33 cellular contexts compared by ENCODE assay signal in the genomic region with DNA sequence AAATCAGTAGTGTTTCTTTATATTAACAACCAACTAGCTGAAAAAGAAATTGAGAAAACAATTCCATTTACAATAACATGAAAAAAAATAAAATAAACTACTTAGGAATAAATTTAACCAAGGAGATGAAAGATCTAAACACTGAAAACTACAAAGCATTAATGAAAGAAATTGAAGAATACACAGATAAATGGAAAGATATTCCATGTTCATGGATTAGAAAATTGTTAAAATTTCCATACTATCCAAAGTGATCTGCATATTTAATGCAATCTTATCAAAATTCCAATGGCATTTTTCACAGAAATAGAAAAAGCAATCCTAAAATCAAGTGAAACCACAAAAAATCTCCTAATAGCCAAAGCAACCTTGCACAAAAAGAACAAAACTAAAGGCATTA.
"Had no signal": no experiment of that assay in that cellular context is flagged by ENCODE, and none has a peak within 500 bp of the region (broad histone marks: within the 10 kb centered on the region; RNA-seq: fewer than 3 reads in every experiment).

No MANE protein-coding gene starts in this region.

- H3K27ac Mint-ChIP-seq: activated CD4-positive, alpha-beta memory T cell treated with anti-CD3 and anti-CD28 coated beads, Interleukin-2, amount 10 ng/mL, durations not matched to agents 7 days and 5 days; activated CD4-positive, alpha-beta T cell treated with anti-CD3 and anti-CD28 coated beads for 36 hours; activated CD4-positive, alpha-beta T cell treated with anti-CD3 and anti-CD28 coated beads, Interleukin-2, amount 10 ng/mL, durations not matched to agents 7 days and 5 days; activated naive CD4-positive, alpha-beta T cell treated with anti-CD3 and anti-CD28 coated beads, Interleukin-2, amount 10 ng/mL, durations not matched to agents 7 days and 5 days; activated naive CD4-positive, alpha-beta T cell treated with anti-CD3 and anti-CD28 coated beads, Interleukin-2, amount 50 U/mL, for 72 hours; activated naive CD8-positive, alpha-beta T cell treated with anti-CD3 and anti-CD28 coated beads, Interleukin-2, amount 10 ng/mL, durations not matched to agents 7 days and 5 days; activated T-cell treated with anti-CD3 and anti-CD28 coated beads, Interleukin-2, amount 50 U/mL, for 24 hours; activated T-cell treated with anti-CD3 and anti-CD28 coated beads, Interleukin-2, amount 50 U/mL, for 72 hours; brain; effector memory CD8-positive, alpha-beta T cell; T-helper 17 cell; T-helper 2 cell treated with Interferon-gamma antibody and Interleukin-4, amounts not matched to agents 5 μg/mL and 100 μg/mL, for 36 hours had no signal

- H3K9me3 ChIP-seq: ascending aorta, breast epithelium, esophagus muscularis mucosa had no signal

- H3K4me1 Mint-ChIP-seq: activated CD4-positive, alpha-beta memory T cell treated with anti-CD3 and anti-CD28 coated beads, Interleukin-2, amount 10 ng/mL, durations not matched to agents 7 days and 5 days; activated CD4-positive, alpha-beta T cell treated with anti-CD3 and anti-CD28 coated beads for 36 hours; activated CD4-positive, alpha-beta T cell treated with anti-CD3 and anti-CD28 coated beads, Interleukin-2, amount 10 ng/mL, durations not matched to agents 7 days and 5 days; activated naive CD4-positive, alpha-beta T cell treated with anti-CD3 and anti-CD28 coated beads, Interleukin-2, amount 10 ng/mL, durations not matched to agents 7 days and 5 days; activated naive CD8-positive, alpha-beta T cell treated with anti-CD3 and anti-CD28 coated beads, Interleukin-2, amount 10 ng/mL, durations not matched to agents 7 days and 5 days; T-helper 17 cell had no signal

- H3K4me1 ChIP-seq: ascending aorta, breast epithelium, esophagus muscularis mucosa, gastroesophageal sphincter, heart right ventricle had no signal

- H3K27me3 ChIP-seq: ascending aorta, breast epithelium, cardiac muscle cell, esophagus muscularis mucosa, foreskin keratinocyte, gastroesophageal sphincter, heart right ventricle had no signal

- H3K9me3 Mint-ChIP-seq: activated CD4-positive, alpha-beta memory T cell treated with anti-CD3 and anti-CD28 coated beads, Interleukin-2, amount 10 ng/mL, durations not matched to agents 7 days and 5 days; activated naive CD8-positive, alpha-beta T cell treated with anti-CD3 and anti-CD28 coated beads, Interleukin-2, amount 10 ng/mL, durations not matched to agents 7 days and 5 days had no signal

- H3K36me3 Mint-ChIP-seq: activated naive CD4-positive, alpha-beta T cell treated with anti-CD3 and anti-CD28 coated beads, Interleukin-2, amount 10 ng/mL, durations not matched to agents 7 days and 5 days; activated naive CD8-positive, alpha-beta T cell treated with anti-CD3 and anti-CD28 coated beads, Interleukin-2, amount 10 ng/mL, durations not matched to agents 7 days and 5 days; brain had no signal

- H3K4me3 ChIP-seq: ascending aorta, breast epithelium, cardiac muscle cell, esophagus muscularis mucosa, gastroesophageal sphincter, heart right ventricle had no signal

- ATAC-seq: activated CD4-positive, alpha-beta T cell treated with anti-CD3 and anti-CD28 coated beads for 36 hours; activated naive CD4-positive, alpha-beta T cell treated with anti-CD3 and anti-CD28 coated beads, Interleukin-2, amount 50 U/mL, for 72 hours; activated T-cell treated with anti-CD3 and anti-CD28 coated beads, Interleukin-2, amount 50 U/mL, for 72 hours; effector memory CD8-positive, alpha-beta T cell; foreskin keratinocyte; gastroesophageal sphincter; heart right ventricle; T-helper 17 cell had no signal

- H3K27ac ChIP-seq: ascending aorta, breast epithelium, cardiac muscle cell, esophagus muscularis mucosa, foreskin keratinocyte, gastroesophageal sphincter, heart right ventricle had no signal

- H3K27me3 Mint-ChIP-seq: activated CD4-positive, alpha-beta memory T cell treated with anti-CD3 and anti-CD28 coated beads, Interleukin-2, amount 10 ng/mL, durations not matched to agents 7 days and 5 days; activated CD4-positive, alpha-beta T cell treated with anti-CD3 and anti-CD28 coated beads for 36 hours; activated CD4-positive, alpha-beta T cell treated with anti-CD3 and anti-CD28 coated beads, Interleukin-2, amount 10 ng/mL, durations not matched to agents 7 days and 5 days; activated naive CD4-positive, alpha-beta T cell treated with anti-CD3 and anti-CD28 coated beads, Interleukin-2, amount 10 ng/mL, durations not matched to agents 7 days and 5 days; activated naive CD8-positive, alpha-beta T cell treated with anti-CD3 and anti-CD28 coated beads, Interleukin-2, amount 10 ng/mL, durations not matched to agents 7 days and 5 days; activated T-cell treated with anti-CD3 and anti-CD28 coated beads, Interleukin-2, amount 50 U/mL, for 24 hours; brain; effector memory CD8-positive, alpha-beta T cell; T-helper 17 cell had no signal

- H3K36me3 ChIP-seq: ascending aorta, breast epithelium, cardiac muscle cell, esophagus muscularis mucosa, gastroesophageal sphincter, heart right ventricle had no signal

- H3K4me3 Mint-ChIP-seq: activated CD4-positive, alpha-beta memory T cell treated with anti-CD3 and anti-CD28 coated beads, Interleukin-2, amount 10 ng/mL, durations not matched to agents 7 days and 5 days; activated CD4-positive, alpha-beta T cell treated with anti-CD3 and anti-CD28 coated beads for 36 hours; activated CD4-positive, alpha-beta T cell treated with anti-CD3 and anti-CD28 coated beads, Interleukin-2, amount 10 ng/mL, durations not matched to agents 7 days and 5 days; activated naive CD4-positive, alpha-beta T cell treated with anti-CD3 and anti-CD28 coated beads, Interleukin-2, amount 10 ng/mL, durations not matched to agents 7 days and 5 days; activated naive CD8-positive, alpha-beta T cell treated with anti-CD3 and anti-CD28 coated beads, Interleukin-2, amount 10 ng/mL, durations not matched to agents 7 days and 5 days; activated T-cell treated with anti-CD3 and anti-CD28 coated beads, Interleukin-2, amount 50 U/mL, for 24 hours; activated T-cell treated with anti-CD3 and anti-CD28 coated beads, Interleukin-2, amount 50 U/mL, for 72 hours; brain; effector memory CD8-positive, alpha-beta T cell; T-helper 17 cell; T-helper 2 cell treated with Interferon-gamma antibody and Interleukin-4, amounts not matched to agents 5 μg/mL and 100 μg/mL, for 36 hours had no signal

- DNase-seq: activated CD4-positive, alpha-beta memory T cell treated with anti-CD3 and anti-CD28 coated beads, Interleukin-2, amount 10 ng/mL, durations not matched to agents 7 days and 5 days; activated CD4-positive, alpha-beta T cell treated with anti-CD3 and anti-CD28 coated beads for 36 hours; activated CD4-positive, alpha-beta T cell treated with anti-CD3 and anti-CD28 coated beads, Interleukin-2, amount 10 ng/mL, durations not matched to agents 7 days and 5 days; activated CD4-positive, alpha-beta T cell treated with anti-CD3 and anti-CD28 coated beads, Interleukin-2, amount 50 U/mL, for 4 hours; activated CD4-positive, CD25-positive, alpha-beta regulatory T cell; activated CD4-positive, CD25-positive, alpha-beta regulatory T cell treated with anti-CD3 and anti-CD28 coated beads, Interleukin-2, amount 50 U/mL, for 72 hours; activated CD8-positive, alpha-beta memory T cell treated with anti-CD3 and anti-CD28 coated beads, Interleukin-2, amount 50 U/mL, for 48 hours; activated gamma-delta T cell; activated naive CD4-positive, alpha-beta T cell; activated naive CD4-positive, alpha-beta T cell treated with anti-CD3 and anti-CD28 coated beads, Interleukin-2, amount 10 ng/mL, durations not matched to agents 7 days and 5 days; activated naive CD8-positive, alpha-beta T cell treated with anti-CD3 and anti-CD28 coated beads, Interleukin-2, amount 10 ng/mL, durations not matched to agents 7 days and 5 days; activated T-cell treated with anti-CD3 and anti-CD28 coated beads for 4 hours; activated T-cell treated with anti-CD3 and anti-CD28 coated beads, Interleukin-2, amount 50 U/mL, for 24 hours; activated T-cell treated with anti-CD3 and anti-CD28 coated beads, Interleukin-2, amount 50 U/mL, for 72 hours; central memory CD4-positive, alpha-beta T cell; cortex of kidney; dermis blood vessel endothelial cell; effector CD4-positive, alpha-beta T cell; effector memory CD8-positive, alpha-beta T cell; erythroblast; foreskin keratinocyte; heart right ventricle; T-helper 1 cell; T-helper 17 cell; T1000 had no signal
